In the genomic region with DNA sequence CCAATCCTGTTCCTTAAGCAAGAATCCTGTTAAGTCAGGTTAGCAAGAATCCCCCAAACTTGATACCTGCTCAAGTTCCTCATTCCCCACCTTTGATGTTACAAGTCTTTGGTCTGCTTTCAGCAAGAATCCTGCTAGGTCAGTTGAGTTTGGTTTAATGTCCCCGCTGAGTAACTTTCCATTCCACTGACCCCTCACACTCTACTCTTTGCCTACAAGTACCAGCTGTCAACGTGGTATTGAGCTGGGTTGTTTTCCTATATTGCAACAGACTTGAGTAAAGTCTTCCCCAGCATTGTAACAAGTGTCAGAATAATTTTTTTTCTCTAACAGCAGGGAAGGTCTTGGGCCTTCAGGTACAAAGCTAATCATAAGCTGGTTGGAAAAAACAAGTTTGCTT, we compare ENCODE assay signal across 2 cellular contexts.
TF ChIP-seq lines count a peak whose summit lies in the region.

No MANE protein-coding gene starts in this region.

TF ChIP-seq in HepG2, 621 proteins besides CTCF, POLR2A, EP300 and RAD21 (continued from another document and continues in another):
- peak; percentile 53; the same call in 1 of the 2 replicates for TF ChIP-seq ZNF614 (CRISPR knock-in tag; IDR thresholded peaks at IDR 0.05; ENCODE audit: borderline replicate concordance)
- TF ChIP-seq, protein P1, sequence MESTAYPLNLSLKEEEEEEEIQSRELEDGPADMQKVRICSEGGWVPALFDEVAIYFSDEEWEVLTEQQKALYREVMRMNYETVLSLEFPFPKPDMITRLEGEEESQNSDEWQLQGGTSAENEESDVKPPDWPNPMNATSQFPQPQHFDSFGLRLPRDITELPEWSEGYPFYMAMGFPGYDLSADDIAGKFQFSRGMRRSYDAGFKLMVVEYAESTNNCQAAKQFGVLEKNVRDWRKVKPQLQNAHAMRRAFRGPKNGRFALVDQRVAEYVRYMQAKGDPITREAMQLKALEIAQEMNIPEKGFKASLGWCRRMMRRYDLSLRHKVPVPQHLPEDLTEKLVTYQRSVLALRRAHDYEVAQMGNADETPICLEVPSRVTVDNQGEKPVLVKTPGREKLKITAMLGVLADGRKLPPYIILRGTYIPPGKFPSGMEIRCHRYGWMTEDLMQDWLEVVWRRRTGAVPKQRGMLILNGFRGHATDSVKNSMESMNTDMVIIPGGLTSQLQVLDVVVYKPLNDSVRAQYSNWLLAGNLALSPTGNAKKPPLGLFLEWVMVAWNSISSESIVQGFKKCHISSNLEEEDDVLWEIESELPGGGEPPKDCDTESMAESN (CRISPR knock-in tag; conservative IDR thresholded peaks at IDR 0.05), result 0 out of 2 replicates have a peak, but pooled peaks have one; percentile 22
- 0 out of 2 replicates have a peak, but pooled peaks have one; percentile 19 for TF ChIP-seq RARA (CRISPR knock-in tag; IDR thresholded peaks at IDR 0.05)
- TF ChIP-seq ZSCAN21 (CRISPR knock-in tag; IDR thresholded peaks at IDR 0.05; ENCODE audit: borderline replicate concordance), result peak; percentile 72; the same call in 1 of the 2 replicates
- peak; percentile 64; the same call in 1 of the 2 replicates for TF ChIP-seq ZNF775 (CRISPR knock-in tag; IDR thresholded peaks at IDR 0.05; ENCODE audit: borderline replicate concordance)
- TF ChIP-seq ELF1 (CRISPR knock-in tag; IDR thresholded peaks at IDR 0.05), result peak; percentile 34; the same call in 1 of the 2 replicates
- no peak for TF ChIP-seq ZNF326 (CRISPR knock-in tag; IDR thresholded peaks at IDR 0.05; ENCODE audit: borderline replicate concordance)
- no peak for TF ChIP-seq ZFP36 (IDR thresholded peaks at IDR 0.05; ENCODE audit: borderline replicate concordance, low read depth, low read length, partially characterized antibody)
- TF ChIP-seq ZNF430 (CRISPR knock-in tag; IDR thresholded peaks at IDR 0.05), result no peak
- peak; percentile 59 for TF ChIP-seq PHF21A (CRISPR knock-in tag; IDR thresholded peaks at IDR 0.05)
- TF ChIP-seq ZNF317 (CRISPR knock-in tag; IDR thresholded peaks at IDR 0.05), result peak; percentile 68
- TF ChIP-seq, protein P2, sequence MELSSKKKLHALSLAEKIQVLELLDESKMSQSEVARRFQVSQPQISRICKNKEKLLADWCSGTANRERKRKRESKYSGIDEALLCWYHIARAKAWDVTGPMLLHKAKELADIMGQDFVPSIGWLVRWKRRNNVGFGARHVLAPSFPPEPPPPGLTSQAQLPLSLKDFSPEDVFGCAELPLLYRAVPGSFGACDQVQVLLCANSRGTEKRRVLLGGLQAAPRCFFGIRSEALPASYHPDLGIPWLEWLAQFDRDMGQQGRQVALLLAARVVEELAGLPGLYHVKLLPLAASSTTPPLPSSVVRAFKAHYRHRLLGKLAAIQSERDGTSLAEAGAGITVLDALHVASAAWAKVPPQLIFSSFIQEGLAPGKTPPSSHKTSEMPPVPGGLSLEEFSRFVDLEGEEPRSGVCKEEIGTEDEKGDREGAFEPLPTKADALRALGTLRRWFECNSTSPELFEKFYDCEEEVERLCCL (CRISPR knock-in tag; IDR thresholded peaks at IDR 0.05; ENCODE audit: borderline replicate concordance), result no peak
- TF ChIP-seq REXO4 (CRISPR knock-in tag; IDR thresholded peaks at IDR 0.05; ENCODE audit: borderline replicate concordance), result no peak
- TF ChIP-seq SAP130 (CRISPR knock-in tag; IDR thresholded peaks at IDR 0.05; ENCODE audit: low read depth), result peak; percentile 76
- TF ChIP-seq MZF1 (CRISPR knock-in tag; IDR thresholded peaks at IDR 0.05; ENCODE audit: borderline replicate concordance), result no peak
- TF ChIP-seq POLR2G (IDR thresholded peaks at IDR 0.05; ENCODE audit: low read depth, low read length), result no peak
- TF ChIP-seq, protein P3, sequence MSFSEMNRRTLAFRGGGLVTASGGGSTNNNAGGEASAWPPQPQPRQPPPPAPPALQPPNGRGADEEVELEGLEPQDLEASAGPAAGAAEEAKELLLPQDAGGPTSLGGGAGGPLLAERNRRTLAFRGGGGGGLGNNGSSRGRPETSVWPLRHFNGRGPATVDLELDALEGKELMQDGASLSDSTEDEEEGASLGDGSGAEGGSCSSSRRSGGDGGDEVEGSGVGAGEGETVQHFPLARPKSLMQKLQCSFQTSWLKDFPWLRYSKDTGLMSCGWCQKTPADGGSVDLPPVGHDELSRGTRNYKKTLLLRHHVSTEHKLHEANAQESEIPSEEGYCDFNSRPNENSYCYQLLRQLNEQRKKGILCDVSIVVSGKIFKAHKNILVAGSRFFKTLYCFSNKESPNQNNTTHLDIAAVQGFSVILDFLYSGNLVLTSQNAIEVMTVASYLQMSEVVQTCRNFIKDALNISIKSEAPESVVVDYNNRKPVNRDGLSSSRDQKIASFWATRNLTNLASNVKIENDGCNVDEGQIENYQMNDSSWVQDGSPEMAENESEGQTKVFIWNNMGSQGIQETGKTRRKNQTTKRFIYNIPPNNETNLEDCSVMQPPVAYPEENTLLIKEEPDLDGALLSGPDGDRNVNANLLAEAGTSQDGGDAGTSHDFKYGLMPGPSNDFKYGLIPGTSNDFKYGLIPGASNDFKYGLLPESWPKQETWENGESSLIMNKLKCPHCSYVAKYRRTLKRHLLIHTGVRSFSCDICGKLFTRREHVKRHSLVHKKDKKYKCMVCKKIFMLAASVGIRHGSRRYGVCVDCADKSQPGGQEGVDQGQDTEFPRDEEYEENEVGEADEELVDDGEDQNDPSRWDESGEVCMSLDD (CRISPR knock-in tag; IDR thresholded peaks at IDR 0.05; ENCODE audit: borderline replicate concordance), result no peak
- no peak for TF ChIP-seq DNMT1 (CRISPR knock-in tag; IDR thresholded peaks at IDR 0.05)
- no peak for TF ChIP-seq AHR (CRISPR knock-in tag; IDR thresholded peaks at IDR 0.05)
- peak; percentile 50; the same call in 1 of the 2 replicates for TF ChIP-seq TBX2 (CRISPR knock-in tag; IDR thresholded peaks at IDR 0.05; ENCODE audit: borderline replicate concordance)
- TF ChIP-seq, protein P4, sequence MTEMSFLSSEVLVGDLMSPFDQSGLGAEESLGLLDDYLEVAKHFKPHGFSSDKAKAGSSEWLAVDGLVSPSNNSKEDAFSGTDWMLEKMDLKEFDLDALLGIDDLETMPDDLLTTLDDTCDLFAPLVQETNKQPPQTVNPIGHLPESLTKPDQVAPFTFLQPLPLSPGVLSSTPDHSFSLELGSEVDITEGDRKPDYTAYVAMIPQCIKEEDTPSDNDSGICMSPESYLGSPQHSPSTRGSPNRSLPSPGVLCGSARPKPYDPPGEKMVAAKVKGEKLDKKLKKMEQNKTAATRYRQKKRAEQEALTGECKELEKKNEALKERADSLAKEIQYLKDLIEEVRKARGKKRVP (CRISPR knock-in tag; IDR thresholded peaks at IDR 0.05), result peak in 1 of 2 experiments; percentile 69; a peak in 2 of 4 replicates
- TF ChIP-seq SNAPC2 (CRISPR knock-in tag; IDR thresholded peaks at IDR 0.05), result no peak
- peak; percentile 22; the same call in 1 of the 2 replicates for TF ChIP-seq KMT2A (CRISPR knock-in tag; IDR thresholded peaks at IDR 0.05)
- no peak for TF ChIP-seq TOE1 (CRISPR knock-in tag; IDR thresholded peaks at IDR 0.05)
- TF ChIP-seq SIN3A (IDR thresholded peaks at IDR 0.05; ENCODE audit: borderline replicate concordance, low read depth, low read length), result 0 out of 2 replicates have a peak, but pooled peaks have one; percentile 62
- TF ChIP-seq PPARG (CRISPR knock-in tag; conservative IDR thresholded peaks at IDR 0.05), result 0 out of 2 replicates have a peak, but pooled peaks have one; percentile 28
- TF ChIP-seq SNRNP70 (IDR thresholded peaks at IDR 0.05; ENCODE audit: low read depth, low read length), result no peak
- TF ChIP-seq SALL1 (CRISPR knock-in tag; IDR thresholded peaks at IDR 0.05), result peak; percentile 29; the same call in 1 of the 2 replicates

TF ChIP-seq in WTC11, 78 proteins besides CTCF, POLR2A, EP300 and RAD21 (continued from another document):
- TF ChIP-seq, protein P5, sequence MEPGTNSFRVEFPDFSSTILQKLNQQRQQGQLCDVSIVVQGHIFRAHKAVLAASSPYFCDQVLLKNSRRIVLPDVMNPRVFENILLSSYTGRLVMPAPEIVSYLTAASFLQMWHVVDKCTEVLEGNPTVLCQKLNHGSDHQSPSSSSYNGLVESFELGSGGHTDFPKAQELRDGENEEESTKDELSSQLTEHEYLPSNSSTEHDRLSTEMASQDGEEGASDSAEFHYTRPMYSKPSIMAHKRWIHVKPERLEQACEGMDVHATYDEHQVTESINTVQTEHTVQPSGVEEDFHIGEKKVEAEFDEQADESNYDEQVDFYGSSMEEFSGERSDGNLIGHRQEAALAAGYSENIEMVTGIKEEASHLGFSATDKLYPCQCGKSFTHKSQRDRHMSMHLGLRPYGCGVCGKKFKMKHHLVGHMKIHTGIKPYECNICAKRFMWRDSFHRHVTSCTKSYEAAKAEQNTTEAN (CRISPR knock-in tag; IDR thresholded peaks at IDR 0.05), result no peak
- TF ChIP-seq, protein P6, sequence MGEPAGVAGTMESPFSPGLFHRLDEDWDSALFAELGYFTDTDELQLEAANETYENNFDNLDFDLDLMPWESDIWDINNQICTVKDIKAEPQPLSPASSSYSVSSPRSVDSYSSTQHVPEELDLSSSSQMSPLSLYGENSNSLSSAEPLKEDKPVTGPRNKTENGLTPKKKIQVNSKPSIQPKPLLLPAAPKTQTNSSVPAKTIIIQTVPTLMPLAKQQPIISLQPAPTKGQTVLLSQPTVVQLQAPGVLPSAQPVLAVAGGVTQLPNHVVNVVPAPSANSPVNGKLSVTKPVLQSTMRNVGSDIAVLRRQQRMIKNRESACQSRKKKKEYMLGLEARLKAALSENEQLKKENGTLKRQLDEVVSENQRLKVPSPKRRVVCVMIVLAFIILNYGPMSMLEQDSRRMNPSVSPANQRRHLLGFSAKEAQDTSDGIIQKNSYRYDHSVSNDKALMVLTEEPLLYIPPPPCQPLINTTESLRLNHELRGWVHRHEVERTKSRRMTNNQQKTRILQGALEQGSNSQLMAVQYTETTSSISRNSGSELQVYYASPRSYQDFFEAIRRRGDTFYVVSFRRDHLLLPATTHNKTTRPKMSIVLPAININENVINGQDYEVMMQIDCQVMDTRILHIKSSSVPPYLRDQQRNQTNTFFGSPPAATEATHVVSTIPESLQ (CRISPR knock-in tag; IDR thresholded peaks at IDR 0.05), result no peak
- TF ChIP-seq ZNF396 (CRISPR knock-in tag; IDR thresholded peaks at IDR 0.05; ENCODE audit: borderline replicate concordance), result no peak
